Comparison of ENCODE assay signal across 9 cellular contexts in the genomic region with DNA sequence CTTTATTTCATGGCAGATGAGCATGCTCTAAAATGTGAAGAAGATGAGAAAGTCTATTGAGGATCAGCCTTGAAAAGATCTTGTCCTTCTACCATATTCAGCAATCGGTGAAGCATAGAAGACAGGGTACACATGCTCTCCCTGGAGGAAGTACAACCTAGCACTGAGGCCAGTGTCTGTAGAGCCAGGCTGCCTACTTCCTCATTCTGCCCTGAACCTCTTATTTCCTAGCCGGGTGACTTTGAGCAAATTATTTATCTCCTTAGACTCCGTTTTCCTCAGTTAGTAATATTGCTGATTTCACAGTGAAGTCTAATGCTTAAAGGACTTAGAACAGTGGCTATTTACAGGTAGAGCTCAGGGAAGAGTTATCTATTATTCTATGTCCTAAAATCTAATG.
A peak's percentile ranks its signal among the peaks of the same experiment; 100 is the strongest.
DNase-seq lines count a peak whose midpoint lies in the region; ATAC-seq lines count a peak whose summit lies in the region.
"Had no signal": no experiment of that assay in that cellular context is flagged by ENCODE, and none has a peak within 500 bp of the region (broad histone marks: within the 10 kb centered on the region; RNA-seq: fewer than 3 reads in every experiment).

No MANE protein-coding gene starts in this region.

- no peaks in the 10 kb centered on the region for H3K9me3 Mint-ChIP-seq in effector memory CD8-positive, alpha-beta T cell

- H3K27ac ChIP-seq in caudate nucleus (ENCODE audit: low read depth, low read length) = no peak overlapping the region

- peaks cover 32 to 56% of the 10 kb centered on the region in 2 donors for H3K27me3 Mint-ChIP-seq in effector memory CD8-positive, alpha-beta T cell

- ATAC-seq in GM18520 (IDR thresholded peaks at IDR 0.05; ENCODE audit: unreplicated experiment) (peak; percentile 62), GM21717 (IDR thresholded peaks at IDR 0.05; ENCODE audit: unreplicated experiment) (peak; percentile 47), HG03469 (IDR thresholded peaks at IDR 0.05; ENCODE audit: unreplicated experiment) (peak; percentile 96), HG02840 (IDR thresholded peaks at IDR 0.05; ENCODE audit: low FRiP score, unreplicated experiment) (no peak)
- peak; percentile 49 for ATAC-seq in effector memory CD8-positive, alpha-beta T cell (replicated peaks)

- no peak overlapping the region for H3K4me3 Mint-ChIP-seq in effector memory CD8-positive, alpha-beta T cell

- DNase-seq in effector memory CD8-positive, alpha-beta T cell = no peak
- no peak for DNase-seq in ACHN
- no peak for DNase-seq in caudate nucleus (lab: John Stamatoyannopoulos, UW)
- DNase-seq in middle frontal gyrus (ENCODE audit: extremely low spot score, low spot score) = no peak
- DNase-seq: head of caudate nucleus had no signal

- H3K4me1 Mint-ChIP-seq in effector memory CD8-positive, alpha-beta T cell (ENCODE audit: low read depth in 2 of 2) = no peaks in the 10 kb centered on the region

- in situ Hi-C loops in ACHN (cut with HindIII; ENCODE audit: low pct_ligation_motif_present, low pct_unique_long_range_greater_than_20kb, low sequenced_read_pairs) = no loop called here

- no peaks in the 10 kb centered on the region for H3K36me3 Mint-ChIP-seq in effector memory CD8-positive, alpha-beta T cell (ENCODE audit: insufficient read depth)

- no peak overlapping the region for H3K27ac Mint-ChIP-seq in effector memory CD8-positive, alpha-beta T cell
